Comparison of ENCODE assay signal across 9 cellular contexts in the genomic region with DNA sequence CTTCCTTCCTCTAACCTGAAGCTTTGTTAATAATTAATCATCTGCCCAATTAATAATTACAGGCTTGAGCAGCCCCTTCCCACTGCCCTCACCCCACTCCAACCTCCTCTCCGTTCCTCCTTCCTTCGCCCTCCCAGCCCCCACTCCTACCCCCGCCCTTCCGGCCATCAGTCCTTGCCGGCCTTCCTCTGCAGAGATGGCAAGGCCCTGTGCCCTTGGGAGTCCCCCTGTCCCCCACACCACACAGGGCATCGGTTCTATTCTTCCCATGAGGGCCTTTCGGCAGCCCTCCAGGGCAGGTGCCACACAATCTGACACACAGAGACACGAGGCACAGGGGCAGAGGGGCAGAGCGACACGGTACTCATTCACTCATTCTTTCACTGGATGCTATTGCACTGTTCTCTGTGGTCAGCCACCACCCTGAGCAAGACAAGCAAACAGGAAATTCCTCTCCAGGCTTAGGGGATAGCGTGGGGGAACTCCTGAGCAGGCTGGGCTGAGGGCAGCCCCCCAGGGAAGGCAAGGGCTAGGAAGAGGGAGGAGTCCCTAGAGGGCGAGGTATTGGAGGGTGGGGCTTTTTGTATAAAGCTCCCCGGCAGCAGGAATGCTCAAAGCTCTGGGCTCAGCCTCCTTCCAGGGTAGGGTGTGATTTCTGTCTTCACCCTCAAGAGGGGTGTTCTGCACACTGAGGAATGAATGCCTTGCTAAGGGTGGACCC. TPM values are rescaled to one million over a fixed set of nuclear protein-coding genes. Genes with fewer than 3 reads are reported as not detected.
DNase-seq lines count a peak whose midpoint lies in the region; ATAC-seq, FAIRE-seq and TF ChIP-seq lines count a peak whose summit lies in the region.
"Had no signal": no experiment of that assay in that cellular context is flagged by ENCODE, and none has a peak within 500 bp of the region (broad histone marks: within the 10 kb centered on the region; RNA-seq: fewer than 3 reads in every experiment).

No MANE protein-coding gene starts in this region.

- H4K20me1 ChIP-seq in K562 (replicated peaks; ENCODE audit: control insufficient read depth, insufficient read depth, low read length): no peaks in the 10 kb centered on the region

- TF ChIP-seq RAD21 in K562 (CRISPR knock-in tag; conservative IDR thresholded peaks at IDR 0.05 in 1 of 2, IDR thresholded peaks at IDR 0.05 in 1 of 2): no peak

- CTCF ChIA-PET in K562 (lab: Yijun Ruan, JAX; ENCODE audit: low intra/inter-chr PET ratio): no interaction called here

- TF ChIP-seq POLR2A in K562 (conservative IDR thresholded peaks at IDR 0.05): no peak

- H3K4me3 ChIP-seq in HUES64 (ENCODE audit: low read length) (no peak overlapping the region), K562 (peak overlapping the region; percentile 17; the same call in 1 of the 2 replicates), mesodermal cell (ENCODE audit: extremely low read depth, insufficient read depth, low read length, poor library complexity, severe bottlenecking) (no peak overlapping the region)

- no peaks in the 10 kb centered on the region for H3K9me1 ChIP-seq in K562 (ENCODE audit: control insufficient read depth, insufficient read depth, low read length)

- peak overlapping the region; percentile 59; the same call in 1 of the 2 replicates for H2AFZ ChIP-seq in K562 (ENCODE audit: low read depth, low read length)

- FAIRE-seq in K562 (lab: Jason Lieb, UNC): peak; percentile 78

- H3K4me1 ChIP-seq in HUES64 (ENCODE audit: insufficient read depth, low read length) (peaks cover 45% of the 10 kb centered on the region), K562 (replicated peaks in 1 of 2; ENCODE audit: control insufficient read depth in 2 of 2, insufficient read depth in 2 of 2, low read length in 2 of 2) (peaks cover 54 to 97% of the 10 kb centered on the region in 2 experiments), mesodermal cell (ENCODE audit: control insufficient read depth, insufficient read depth, low read length, poor library complexity, severe bottlenecking) (peaks cover 77% of the 10 kb centered on the region)

- ATAC-seq in GM18909 (IDR thresholded peaks at IDR 0.05; ENCODE audit: poor library complexity, unreplicated experiment) (peak; percentile 64), K562 (peak; percentile 16), HG03135 (IDR thresholded peaks at IDR 0.05; ENCODE audit: unreplicated experiment) (no peak), HG02884 (IDR thresholded peaks at IDR 0.05; ENCODE audit: unreplicated experiment) (no peak)

- intact Hi-C loops in K562 (cut with micrococcal nuclease): no loop called here

- POLR2A ChIA-PET in K562 (lab: Yijun Ruan, JAX): interaction anchor here (0.6 to 2.6 kb wide), 9 partner anchors 10 to 725 kb away, joined by 3 to 11 read pairs (median 4); a partner anchor contains a TSS

- H3K36me3 ChIP-seq in HUES64 (ENCODE audit: insufficient read depth, low read length) (no peaks in the 10 kb centered on the region), K562 (ENCODE audit: control insufficient read depth, insufficient read depth, low read length) (no peaks in the 10 kb centered on the region), mesodermal cell (ENCODE audit: control insufficient read depth, insufficient read depth, low read length) (peaks cover 2% of the 10 kb centered on the region)

- TF ChIP-seq EP300 in K562 (IDR thresholded peaks at IDR 0.05; ENCODE audit: low read length): no peak

- H3K27ac ChIP-seq in HUES64 (ENCODE audit: low read depth, low read length) (peak overlapping the region; percentile 4; the same call in 1 of the 2 replicates), K562 (ENCODE audit: extremely low read depth, low read depth, low read length) (peak overlapping the region; percentile 92), mesodermal cell (ENCODE audit: low read depth, low read length, severe bottlenecking) (peak overlapping the region; percentile 78)

- TF ChIP-seq CTCF in K562 (IDR thresholded peaks at IDR 0.05 in 2 of 3, conservative IDR thresholded peaks at IDR 0.05 in 1 of 3; ENCODE audit: insufficient read depth in 2 of 3, low read depth in 1 of 3, low read length in 3 of 3): no peak

- DNase-seq in AG08396 (ENCODE audit: low spot score) (peak; percentile 66), K562 (ENCODE audit: extremely low read depth in 1 of 4, low spot score in 3 of 4) (peak in 3 of 4 experiments; percentile 40 to 61 (median 47))
- no peak for DNase-seq in activated CD4-positive, alpha-beta T cell treated with anti-CD3 and anti-CD28 coated beads for 1 hour

- WGBS in HUES64: 36% methylated on average over 13 of the region's 13 CpGs
- 16% methylated on average over 8 of the region's 13 CpGs for WGBS in K562 (ENCODE audit: insufficient coverage, low coverage, missing lambda C conversion rate)
- WGBS in mesodermal cell (ENCODE audit: insufficient coverage in 2 of 2), 2 experiments: 30 to 33% methylated on average over 6 to 10 of the region's 13 CpGs

- H3K9me3 ChIP-seq in HUES64 (ENCODE audit: insufficient read depth, low read depth, low read length): no peaks in the 10 kb centered on the region
- H3K9me3 ChIP-seq in K562 (replicated peaks; ENCODE audit: control insufficient read depth, insufficient read depth, low read depth, low read length): no peaks in the 10 kb centered on the region
- no peaks in the 10 kb centered on the region for H3K9me3 ChIP-seq in mesodermal cell (ENCODE audit: control insufficient read depth, low read length)

- H3K4me2 ChIP-seq in K562 (ENCODE audit: insufficient read depth, low read length): peak overlapping the region; percentile 66

- BruUV-seq in K562 (replicated peaks; lab: Mats Ljungman, UMichigan): no TSS peak

- in situ Hi-C loops in K562 (cut with MboI): no loop called here

- H3K27me3 ChIP-seq in HUES64 (ENCODE audit: insufficient read depth, low read length): no peaks in the 10 kb centered on the region
- H3K27me3 ChIP-seq in K562 (ENCODE audit: control insufficient read depth in 2 of 2, insufficient read depth in 2 of 2, low read length in 2 of 2): no peaks in the 10 kb centered on the region

- H3K9ac ChIP-seq in HUES64 (ENCODE audit: low read depth, low read length) (no peak overlapping the region), K562 (ENCODE audit: insufficient read depth in 1 of 2, low read depth in 2 of 2, low read length in 2 of 2) (peak overlapping the region; percentile 72 to 84)

- H3K79me2 ChIP-seq in K562 (ENCODE audit: control insufficient read depth, insufficient read depth, low read length): peaks cover 61% of the 10 kb centered on the region

RNA-seq across cellular contexts. Expression of a gene that starts 14.8 kb away (rescaled TPM):
- 3.8 TPM for polyA plus RNA-seq in HUES64 (2013, experiment 1 of 2)
- polyA plus RNA-seq in HUES64 (2013, experiment 2 of 2): 5.5 TPM
- 6.4 and 13.2 TPM in 2 replicates for total RNA-seq in K562 (2011; cell fraction: chromatin; rRNA removed; ENCODE audit: low replicate concordance)
- 12.2 and 15.0 TPM in 2 replicates for total RNA-seq in K562 (2011; cell fraction: nucleolus; rRNA removed)
- 10.2 and 10.6 TPM in 2 replicates for total RNA-seq in K562 (2011; cell fraction: nucleoplasm; rRNA removed)
- total RNA-seq in K562 (2014; rRNA removed) (4.6 and 5.7 TPM in 2 replicates), K562 (2014; rRNA removed; fragmentation: Illumina TruSeq; extraction: Trizol) (2.8 and 3.5 TPM in 2 replicates), K562 (2015; rRNA removed; fragmentation: Illumina TruSeq; extraction: Trizol) (4.3 and 4.6 TPM in 2 replicates), K562 (2021) (11.4 and 11.5 TPM in 2 replicates)
- polyA plus RNA-seq in K562 (2011; rRNA removed) (6.6 and 6.8 TPM in 2 replicates), K562 (2014; fragmentation: Illumina TruSeq; extraction: Trizol) (4.2 and 5.4 TPM in 2 replicates), K562 (2014; fragmentation: Nextera tagmentation; extraction: Ambion mirVana) (under 1 TPM; 0.10 to 0.18 TPM), K562 (2014; rRNA removed) (6.0 and 7.0 TPM in 2 replicates)
- polyA plus RNA-seq in K562 (2011; cell fraction: cytosol; rRNA removed): 8.2 and 17.9 TPM in 2 replicates
- 6.0 and 12.6 TPM in 2 replicates for polyA plus RNA-seq in K562 (2011; cell fraction: nucleus; rRNA removed)
- polyA plus RNA-seq in K562 (2012): 4.6 and 7.2 TPM in 2 replicates
- 10.3 and 15.4 TPM in 2 replicates for polyA minus RNA-seq in K562 (2011; rRNA and poly(A)+ RNA removed)
- 18.6 and 19.4 TPM in 2 replicates for polyA minus RNA-seq in K562 (2011; cell fraction: cytosol; rRNA and poly(A)+ RNA removed)
- 4.6 and 5.1 TPM in 2 replicates for polyA minus RNA-seq in K562 (2011; cell fraction: nucleus; rRNA and poly(A)+ RNA removed)
- polyA plus RNA-seq in mesodermal cell (2013, experiment 1 of 2): 15.7 TPM
- polyA plus RNA-seq in mesodermal cell (2013, experiment 2 of 2): 14.9 TPM
- total RNA-seq: fibroblast of lung had no signal

RNA-seq across cellular contexts. Expression of a gene that starts 30.5 kb away (rescaled TPM):
- 24.8 TPM for polyA plus RNA-seq in HUES64 (2013, experiment 1 of 2)
- polyA plus RNA-seq in HUES64 (2013, experiment 2 of 2): 23.8 TPM
- 31.0 and 48.3 TPM in 2 replicates for total RNA-seq in K562 (2011; cell fraction: chromatin; rRNA removed; ENCODE audit: low replicate concordance)
- total RNA-seq in K562 (2011; cell fraction: nucleolus; rRNA removed): 30.9 and 36.7 TPM in 2 replicates
- 33.9 and 34.4 TPM in 2 replicates for total RNA-seq in K562 (2011; cell fraction: nucleoplasm; rRNA removed)
- total RNA-seq in K562 (2014; rRNA removed) (25.5 and 28.3 TPM in 2 replicates), K562 (2014; rRNA removed; fragmentation: Illumina TruSeq; extraction: Trizol) (28.6 and 29.0 TPM in 2 replicates), K562 (2015; rRNA removed; fragmentation: Illumina TruSeq; extraction: Trizol) (26.8 and 27.1 TPM in 2 replicates), K562 (2021) (51.8 and 54.3 TPM in 2 replicates)
- polyA plus RNA-seq in K562 (2011; rRNA removed) (20.0 and 21.7 TPM in 2 replicates), K562 (2014; fragmentation: Illumina TruSeq; extraction: Trizol) (37.7 and 40.8 TPM in 2 replicates), K562 (2014; fragmentation: Nextera tagmentation; extraction: Ambion mirVana) (10 to 100 TPM; 10.9 to 13.1 TPM), K562 (2014; rRNA removed) (23.6 and 29.1 TPM in 2 replicates)
- polyA plus RNA-seq in K562 (2011; cell fraction: cytosol; rRNA removed): 23.2 and 29.6 TPM in 2 replicates
- polyA plus RNA-seq in K562 (2011; cell fraction: nucleus; rRNA removed): 13.3 and 18.3 TPM in 2 replicates
- polyA plus RNA-seq in K562 (2012): 23.3 and 33.4 TPM in 2 replicates
- 31.6 and 37.3 TPM in 2 replicates for polyA minus RNA-seq in K562 (2011; rRNA and poly(A)+ RNA removed)
- polyA minus RNA-seq in K562 (2011; cell fraction: cytosol; rRNA and poly(A)+ RNA removed): 23.3 and 24.0 TPM in 2 replicates
- polyA minus RNA-seq in K562 (2011; cell fraction: nucleus; rRNA and poly(A)+ RNA removed): 13.6 and 15.8 TPM in 2 replicates
- polyA plus RNA-seq in mesodermal cell (2013, experiment 1 of 2): 25.4 TPM
- polyA plus RNA-seq in mesodermal cell (2013, experiment 2 of 2): 22.0 TPM

RNA-seq across cellular contexts. Expression of a gene that starts 48.8 kb away (rescaled TPM):
- 352 TPM for polyA plus RNA-seq in HUES64 (2013, experiment 1 of 2)
- 363 TPM for polyA plus RNA-seq in HUES64 (2013, experiment 2 of 2)
- 183 and 296 TPM in 2 replicates for total RNA-seq in K562 (2011; cell fraction: chromatin; rRNA removed; ENCODE audit: low replicate concordance)
- total RNA-seq in K562 (2011; cell fraction: nucleolus; rRNA removed): 255 and 271 TPM in 2 replicates
- total RNA-seq in K562 (2011; cell fraction: nucleoplasm; rRNA removed): 227 and 246 TPM in 2 replicates
- total RNA-seq in K562 (2014; rRNA removed): 311 and 355 TPM in 2 replicates
- 320 and 405 TPM in 2 replicates for total RNA-seq in K562 (2014; rRNA removed; fragmentation: Illumina TruSeq; extraction: Trizol)
- 153 and 156 TPM in 2 replicates for total RNA-seq in K562 (2015; rRNA removed; fragmentation: Illumina TruSeq; extraction: Trizol)
- total RNA-seq in K562 (2021): 308 and 361 TPM in 2 replicates
- 669 and 756 TPM in 2 replicates for polyA plus RNA-seq in K562 (2011; rRNA removed)
- 757 and 998 TPM in 2 replicates for polyA plus RNA-seq in K562 (2011; cell fraction: cytosol; rRNA removed)
- polyA plus RNA-seq in K562 (2011; cell fraction: nucleus; rRNA removed): 651 and 768 TPM in 2 replicates
- 264 and 832 TPM in 2 replicates for polyA plus RNA-seq in K562 (2012)
- 528 and 598 TPM in 2 replicates for polyA plus RNA-seq in K562 (2014; fragmentation: Illumina TruSeq; extraction: Trizol)
- 100 to 1,000 TPM in 1 of 2 experiments, 10 to 100 TPM in 1; 93.1 to 125 TPM for polyA plus RNA-seq in K562 (2014; fragmentation: Nextera tagmentation; extraction: Ambion mirVana)
- polyA plus RNA-seq in K562 (2014; rRNA removed): 638 and 723 TPM in 2 replicates
- 190 and 217 TPM in 2 replicates for polyA minus RNA-seq in K562 (2011; rRNA and poly(A)+ RNA removed)
- 89.9 and 115 TPM in 2 replicates for polyA minus RNA-seq in K562 (2011; cell fraction: cytosol; rRNA and poly(A)+ RNA removed)
- polyA minus RNA-seq in K562 (2011; cell fraction: nucleus; rRNA and poly(A)+ RNA removed): 99.2 and 197 TPM in 2 replicates
- polyA plus RNA-seq in mesodermal cell (2013, experiment 1 of 2): 441 TPM
- 444 TPM for polyA plus RNA-seq in mesodermal cell (2013, experiment 2 of 2)

Comparison
In these comparisons a context has a peak if more than half of its experiments do, and no peak if none do; other contexts are left out.
1. ATAC-seq: peak in GM18909 (single experiment) and K562 (single experiment); none in HG03135 (single experiment) and HG02884 (single experiment).
2. H3K27ac ChIP-seq: peak in every context shown above with its lines; median percentile 92 in K562; 78 in mesodermal cell; 4 in HUES64.